In genomic region chr2:30492185-30492584, GRCh38 we compare ENCODE assay signal across 19 cellular contexts. TPM values are rescaled to one million over a fixed set of nuclear protein-coding genes. Genes with fewer than 3 reads are reported as not detected.
DNase-seq lines count a peak whose midpoint lies in the region; ATAC-seq and TF ChIP-seq lines count a peak whose summit lies in the region.
"Had no signal": no experiment of that assay in that cellular context is flagged by ENCODE, and none has a peak within 500 bp of the region (broad histone marks: within the 10 kb centered on the region; RNA-seq: fewer than 3 reads in every experiment).

No MANE protein-coding gene starts in this region.

- H3K9me3 ChIP-seq in CD8-positive, alpha-beta memory T cell (ENCODE audit: low read length) = no peaks in the 10 kb centered on the region
- H3K9me3 ChIP-seq: Caco-2 had no signal

- no peak overlapping the region for H3K27ac ChIP-seq in CD8-positive, alpha-beta memory T cell (ENCODE audit: low read depth, low read length)

- H3K36me3 ChIP-seq in CD8-positive, alpha-beta memory T cell (ENCODE audit: insufficient read depth, low read length) = no peaks in the 10 kb centered on the region

- POLR2A ChIA-PET in activated B cell treated with CpG ODN at 0.5 μM for 24 hours (lab: Charles Lee) = interaction anchor here (0.6 kb wide), 1 partner anchor 261 kb away, joined by 3 read pairs; the partner anchor contains the start of gene LBH
- POLR2A ChIA-PET in CD8-positive, alpha-beta memory T cell (lab: Charles Lee) = interaction anchor here (0.7 kb wide), 1 partner anchor 1615 kb away, joined by 5 read pairs; no protein-coding TSS in a partner anchor

- H3K27me3 ChIP-seq in CD8-positive, alpha-beta memory T cell (ENCODE audit: insufficient read depth, low read length, poor library complexity, severe bottlenecking) = no peaks in the 10 kb centered on the region

- peaks cover 51% of the 10 kb centered on the region for H3K4me1 Mint-ChIP-seq in stimulated activated naive CD8-positive, alpha-beta T cell treated with anti-CD3 and anti-CD28 coated beads, Interleukin-15, Interleukin-2, amounts not matched to agents 100 ng/mL and 50 ng/mL, for 24 hours (ENCODE audit: low read depth)
- peaks cover 62% of the 10 kb centered on the region for H3K4me1 Mint-ChIP-seq in activated B cell treated with CpG ODN at 0.5 μM for 24 hours
- H3K4me1 Mint-ChIP-seq in CD8-positive, alpha-beta memory T cell = peaks cover 32 to 41% (median 34%) of the 10 kb centered on the region in 3 donors

- no peak for ATAC-seq in stimulated activated naive CD8-positive, alpha-beta T cell treated with anti-CD3 and anti-CD28 coated beads, Interleukin-15, Interleukin-2, amounts not matched to agents 100 U/mL and 50 U/mL, for 24 hours
- no peak for ATAC-seq in activated B cell treated with CpG ODN at 0.5 μM for 24 hours (ENCODE audit: low read depth)
- ATAC-seq in HG02852 (IDR thresholded peaks at IDR 0.05; ENCODE audit: unreplicated experiment) = no peak
- ATAC-seq: Panc1 had no signal

- CTCF ChIA-PET in activated B cell treated with CpG ODN at 0.5 μM for 24 hours (lab: Charles Lee) = interaction anchor here (0.7 to 0.8 kb wide), 2 partner anchors 11 to 420 kb away, joined by 3 read pairs; no protein-coding TSS in a partner anchor
- CTCF ChIA-PET in CD8-positive, alpha-beta memory T cell (lab: Charles Lee) = interaction anchor here (0.8 kb wide), 1 partner anchor 10 kb away, joined by 3 read pairs; no protein-coding TSS in a partner anchor

- no peak overlapping the region for H3K4me3 Mint-ChIP-seq in stimulated activated naive CD8-positive, alpha-beta T cell treated with anti-CD3 and anti-CD28 coated beads, Interleukin-15, Interleukin-2, amounts not matched to agents 100 ng/mL and 50 ng/mL, for 24 hours
- H3K4me3 Mint-ChIP-seq in activated B cell treated with CpG ODN at 0.5 μM for 24 hours = no peak overlapping the region
- no peak overlapping the region for H3K4me3 Mint-ChIP-seq in CD8-positive, alpha-beta memory T cell
- H3K4me3 Mint-ChIP-seq: CD14-positive monocyte had no signal

- H3K4me1 ChIP-seq in CD8-positive, alpha-beta memory T cell (ENCODE audit: insufficient read depth, low read length) = peaks cover 12% of the 10 kb centered on the region
- H3K4me1 ChIP-seq: Caco-2 had no signal

- intact Hi-C loops in activated B cell treated with CpG ODN at 0.5 μM for 24 hours (cut with micrococcal nuclease) = no loop called here

- no peak for DNase-seq in stimulated activated naive CD8-positive, alpha-beta T cell treated with anti-CD3 and anti-CD28 coated beads, Interleukin-15, Interleukin-2, amounts not matched to agents 100 U/mL and 50 U/mL, for 24 hours
- DNase-seq in activated B cell treated with CpG ODN at 0.5 μM for 24 hours = no peak
- DNase-seq in iris pigment epithelial cell (ENCODE audit: low read depth) = peak; percentile 32
- no peak for DNase-seq in activated gamma-delta T cell treated with Interleukin-2 at 50 U/mL for 16 hours
- DNase-seq in CD8-positive, alpha-beta memory T cell = no peak
- no peak for DNase-seq in AML-193 (lab: John Stamatoyannopoulos, UW)
- DNase-seq: Caco-2, DMS153, EL, H7, Kasumi-1, NCI-H1105, NCI-H1694, NCI-H524 had no signal

- H3K4me3 ChIP-seq in CD8-positive, alpha-beta memory T cell (ENCODE audit: low read length) = no peak overlapping the region

- TF ChIP-seq CTCF in activated B cell treated with CpG ODN at 0.5 μM for 24 hours (IDR thresholded peaks at IDR 0.05) = no peak

- peaks cover 4% of the 10 kb centered on the region for H3K9me3 Mint-ChIP-seq in stimulated activated naive CD8-positive, alpha-beta T cell treated with anti-CD3 and anti-CD28 coated beads, Interleukin-15, Interleukin-2, amounts not matched to agents 100 ng/mL and 50 ng/mL, for 24 hours
- H3K9me3 Mint-ChIP-seq in activated B cell treated with CpG ODN at 0.5 μM for 24 hours = peaks cover 15% of the 10 kb centered on the region
- no peaks in the 10 kb centered on the region for H3K9me3 Mint-ChIP-seq in CD8-positive, alpha-beta memory T cell

- peak overlapping the region; percentile 26 for H3K27ac Mint-ChIP-seq in stimulated activated naive CD8-positive, alpha-beta T cell treated with anti-CD3 and anti-CD28 coated beads, Interleukin-15, Interleukin-2, amounts not matched to agents 100 ng/mL and 50 ng/mL, for 24 hours
- peak overlapping the region; percentile 53 for H3K27ac Mint-ChIP-seq in activated B cell treated with CpG ODN at 0.5 μM for 24 hours
- H3K27ac Mint-ChIP-seq in CD8-positive, alpha-beta memory T cell = peak overlapping the region in 1 of 8 donors; percentile 9

- no peaks in the 10 kb centered on the region for H3K27me3 Mint-ChIP-seq in stimulated activated naive CD8-positive, alpha-beta T cell treated with anti-CD3 and anti-CD28 coated beads, Interleukin-15, Interleukin-2, amounts not matched to agents 100 ng/mL and 50 ng/mL, for 24 hours
- H3K27me3 Mint-ChIP-seq in activated B cell treated with CpG ODN at 0.5 μM for 24 hours = no peaks in the 10 kb centered on the region
- H3K27me3 Mint-ChIP-seq in CD8-positive, alpha-beta memory T cell = no peaks in the 10 kb centered on the region
- H3K27me3 Mint-ChIP-seq: IgD-negative memory B cell had no signal

- peaks cover 26% of the 10 kb centered on the region for H3K36me3 Mint-ChIP-seq in stimulated activated naive CD8-positive, alpha-beta T cell treated with anti-CD3 and anti-CD28 coated beads, Interleukin-15, Interleukin-2, amounts not matched to agents 100 ng/mL and 50 ng/mL, for 24 hours (ENCODE audit: low read depth)
- H3K36me3 Mint-ChIP-seq in activated B cell treated with CpG ODN at 0.5 μM for 24 hours (ENCODE audit: low read depth) = peaks cover 25% of the 10 kb centered on the region
- peaks cover 4 to 11% (median 5%) of the 10 kb centered on the region in 3 donors for H3K36me3 Mint-ChIP-seq in CD8-positive, alpha-beta memory T cell

RNA-seq across cellular contexts. Expression of gene LCLAT1, which starts 45.1 kb away (rescaled TPM):
- total RNA-seq in activated B cell treated with CpG ODN at 0.5 μM for 24 hours = 20.1 and 25.9 TPM in 2 replicates
- 10 to 100 TPM; 29.9 to 31.0 TPM for total RNA-seq in CD8-positive, alpha-beta memory T cell
- polyA plus RNA-seq in CD8-positive, alpha-beta memory T cell = 18.0 TPM
